ENCODE assay signal across 25 cellular contexts in the genomic region with DNA sequence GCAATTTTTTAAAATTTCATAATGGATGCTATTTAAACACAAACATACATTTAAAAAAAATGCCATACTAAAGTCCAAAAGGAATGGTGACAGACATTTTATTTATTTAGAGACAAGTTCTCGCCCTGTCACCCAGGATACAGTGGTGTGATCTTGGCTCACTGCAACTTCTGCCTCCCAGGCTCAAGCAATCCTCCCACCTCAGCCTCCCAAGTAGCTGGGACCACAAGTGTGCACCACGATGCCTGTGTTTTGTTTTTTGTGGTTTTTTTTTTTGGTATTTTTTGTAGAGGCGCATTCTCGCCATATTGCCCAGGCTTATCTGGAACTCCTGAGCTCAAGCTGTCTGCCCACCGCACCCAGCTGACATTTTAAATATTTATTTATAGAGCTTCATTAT.
"Had no signal": no experiment of that assay in that cellular context is flagged by ENCODE, and none has a peak within 500 bp of the region (broad histone marks: within the 10 kb centered on the region; RNA-seq: fewer than 3 reads in every experiment).

No MANE protein-coding gene starts in this region.

- H3K36me3 ChIP-seq: left ventricle myocardium inferior, ovary, prostate gland, stomach, thyroid gland, transverse colon, upper lobe of left lung, vagina had no signal

- H3K9me3 ChIP-seq: left ventricle myocardium inferior, ovary, prostate gland, stomach, testis, thyroid gland, transverse colon, upper lobe of left lung, vagina had no signal

- H3K4me3 ChIP-seq: left ventricle myocardium inferior, lung, ovary, prostate gland, skin epidermis, stomach, testis, thyroid gland, transverse colon, upper lobe of left lung, vagina had no signal

- H3K4me3 Mint-ChIP-seq: mesothelial cell of epicardium; natural killer cell treated with Interleukin-12 subunit alpha and Interleukin-12 subunit beta and Interleukin-15 and Interleukin-18, amount 100 ng/mL, for 72 hours; stimulated activated naive B cell treated with anti-CD40 and anti-IgM and Interleukin-4, amounts not matched to agents 10 μg/mL and 1 μg/mL and 100 μg/mL, for 72 hours had no signal

- H3K27me3 ChIP-seq: ovary, stomach, testis, thyroid gland, transverse colon, upper lobe of left lung, vagina had no signal

- H3K4me1 ChIP-seq: left ventricle myocardium inferior, prostate gland, stomach, testis, thyroid gland, upper lobe of left lung, vagina had no signal

- ATAC-seq: naive thymus-derived CD4-positive, alpha-beta T cell; natural killer cell treated with Interleukin-12 subunit alpha and Interleukin-12 subunit beta and Interleukin-15 and Interleukin-18, amount 100 ng/mL, for 72 hours; right cardiac atrium; sciatic nerve; stimulated activated naive B cell treated with anti-CD40 and anti-IgM and Interleukin-4, amounts not matched to agents 10 μg/mL and 1 μg/mL and 100 μg/mL, for 72 hours; stimulated activated naive CD8-positive, alpha-beta T cell treated with anti-CD3 and anti-CD28 coated beads, Interleukin-15, Interleukin-2, amounts not matched to agents 100 U/mL and 50 U/mL, for 24 hours had no signal

- H3K27me3 Mint-ChIP-seq: stimulated activated naive B cell treated with anti-CD40 and anti-IgM and Interleukin-4, amounts not matched to agents 10 μg/mL and 1 μg/mL and 100 μg/mL, for 72 hours had no signal

- H3K27ac Mint-ChIP-seq: mesothelial cell of epicardium; natural killer cell treated with Interleukin-12 subunit alpha and Interleukin-12 subunit beta and Interleukin-15 and Interleukin-18, amount 100 ng/mL, for 72 hours; stimulated activated naive B cell treated with anti-CD40 and anti-IgM and Interleukin-4, amounts not matched to agents 10 μg/mL and 1 μg/mL and 100 μg/mL, for 72 hours had no signal

- DNase-seq: islet precursor cell; left ventricle myocardium inferior; mesendoderm; naive thymus-derived CD4-positive, alpha-beta T cell; ovary; retina; right cardiac atrium; stimulated activated CD4-positive, alpha-beta T cell treated with anti-CD3 and anti-CD28 coated beads, Interleukin-12 subunit alpha, Interleukin-12 subunit beta, amount 100 ng/mL, for 4 hours; stimulated activated CD4-positive, alpha-beta T cell treated with anti-CD3 and anti-CD28 coated beads, Interleukin-15, amount 100 ng/mL, for 24 hours; stimulated activated CD4-positive, alpha-beta T cell treated with anti-CD3 and anti-CD28 coated beads, Interleukin-2, amount 100 ng/mL, for 24 hours; stimulated activated CD4-positive, alpha-beta T cell treated with anti-CD3 and anti-CD28 coated beads, Interleukin-4, amount 100 ng/mL, for 1 hour; stimulated activated naive B cell treated with anti-CD40 and anti-IgM and Interleukin-4, amounts not matched to agents 10 μg/mL and 1 μg/mL and 100 μg/mL, for 72 hours; stimulated activated naive CD8-positive, alpha-beta T cell treated with anti-CD3 and anti-CD28 coated beads, Interleukin-15, Interleukin-2, amounts not matched to agents 100 U/mL and 50 U/mL, for 24 hours; stomach; testis; thyroid gland; transverse colon; upper lobe of left lung had no signal

- H3K9me3 Mint-ChIP-seq: natural killer cell treated with Interleukin-12 subunit alpha and Interleukin-12 subunit beta and Interleukin-15 and Interleukin-18, amount 100 ng/mL, for 72 hours; stimulated activated naive B cell treated with anti-CD40 and anti-IgM and Interleukin-4, amounts not matched to agents 10 μg/mL and 1 μg/mL and 100 μg/mL, for 72 hours had no signal

- H3K27ac ChIP-seq: left ventricle myocardium inferior, ovary, prostate gland, skin epidermis, stomach, testis, thyroid gland, transverse colon, upper lobe of left lung, vagina had no signal

- H3K36me3 Mint-ChIP-seq: naive thymus-derived CD4-positive, alpha-beta T cell; natural killer cell treated with Interleukin-12 subunit alpha and Interleukin-12 subunit beta and Interleukin-15 and Interleukin-18, amount 100 ng/mL, for 72 hours had no signal
